In genomic region chr5:142281966-142282365, GRCh38 we compare ENCODE assay signal across 18 cellular contexts.
"Had no signal": no experiment of that assay in that cellular context is flagged by ENCODE, and none has a peak within 500 bp of the region (broad histone marks: within the 10 kb centered on the region; RNA-seq: fewer than 3 reads in every experiment).

No MANE protein-coding gene starts in this region.

- H3K27ac Mint-ChIP-seq: activated naive CD4-positive, alpha-beta T cell treated with anti-CD3 and anti-CD28 coated beads, Interleukin-2, amount 50 U/mL, for 24 hours; dendritic cell treated with granulocyte-macrophage colony-stimulating factor and Interleukin-4, amounts not matched to agents 40 ng/mL and 50 ng/mL, for 4 days; mesothelial cell of epicardium; natural killer cell treated with Interleukin-12 subunit alpha and Interleukin-12 subunit beta and Interleukin-15 and Interleukin-18, amount 100 ng/mL, for 72 hours; stimulated activated naive CD8-positive, alpha-beta T cell treated with anti-CD3 and anti-CD28 coated beads, Interleukin-15, Interleukin-2, amounts not matched to agents 100 ng/mL and 50 ng/mL, for 24 hours; T-helper 17 cell had no signal

- ATAC-seq: natural killer cell treated with Interleukin-12 subunit alpha and Interleukin-12 subunit beta and Interleukin-15 and Interleukin-18, amount 100 ng/mL, for 72 hours; T-helper 17 cell had no signal

- H3K27me3 ChIP-seq: tibial nerve, vagina had no signal

- H3K36me3 Mint-ChIP-seq: activated naive CD4-positive, alpha-beta T cell treated with anti-CD3 and anti-CD28 coated beads, Interleukin-2, amount 50 U/mL, for 24 hours; mesothelial cell of epicardium; natural killer cell treated with Interleukin-12 subunit alpha and Interleukin-12 subunit beta and Interleukin-15 and Interleukin-18, amount 100 ng/mL, for 72 hours had no signal

- H3K27me3 Mint-ChIP-seq: activated naive CD4-positive, alpha-beta T cell treated with anti-CD3 and anti-CD28 coated beads, Interleukin-2, amount 50 U/mL, for 24 hours; natural killer cell treated with Interleukin-12 subunit alpha and Interleukin-12 subunit beta and Interleukin-15 and Interleukin-18, amount 100 ng/mL, for 72 hours; stimulated activated naive CD8-positive, alpha-beta T cell treated with anti-CD3 and anti-CD28 coated beads, Interleukin-15, Interleukin-2, amounts not matched to agents 100 ng/mL and 50 ng/mL, for 24 hours; T-helper 17 cell had no signal

- H3K27ac ChIP-seq: tibial nerve, vagina, VCaP had no signal

- H3K4me3 Mint-ChIP-seq: activated naive CD4-positive, alpha-beta T cell treated with anti-CD3 and anti-CD28 coated beads, Interleukin-2, amount 50 U/mL, for 24 hours; dendritic cell treated with granulocyte-macrophage colony-stimulating factor and Interleukin-4, amounts not matched to agents 40 ng/mL and 50 ng/mL, for 4 days; mesothelial cell of epicardium; natural killer cell treated with Interleukin-12 subunit alpha and Interleukin-12 subunit beta and Interleukin-15 and Interleukin-18, amount 100 ng/mL, for 72 hours; stimulated activated naive CD8-positive, alpha-beta T cell treated with anti-CD3 and anti-CD28 coated beads, Interleukin-15, Interleukin-2, amounts not matched to agents 100 ng/mL and 50 ng/mL, for 24 hours; T-helper 17 cell had no signal

- H3K9me3 Mint-ChIP-seq: activated naive CD4-positive, alpha-beta T cell treated with anti-CD3 and anti-CD28 coated beads, Interleukin-2, amount 50 U/mL, for 24 hours; dendritic cell treated with granulocyte-macrophage colony-stimulating factor and Interleukin-4, amounts not matched to agents 40 ng/mL and 50 ng/mL, for 4 days; mesothelial cell of epicardium; natural killer cell treated with Interleukin-12 subunit alpha and Interleukin-12 subunit beta and Interleukin-15 and Interleukin-18, amount 100 ng/mL, for 72 hours; stimulated activated naive CD8-positive, alpha-beta T cell treated with anti-CD3 and anti-CD28 coated beads, Interleukin-15, Interleukin-2, amounts not matched to agents 100 ng/mL and 50 ng/mL, for 24 hours had no signal

- DNase-seq: activated CD4-positive, alpha-beta T cell treated with anti-CD3 and anti-CD28 coated beads for 1 hour; activated CD4-positive, alpha-beta T cell treated with anti-CD3 and anti-CD28 coated beads, Interleukin-2, amount 50 U/mL, for 4 hours; activated gamma-delta T cell; effector CD8-positive, alpha-beta T cell; foreskin melanocyte; kidney glomerular epithelial cell; retina; stimulated activated CD4-positive, alpha-beta T cell treated with anti-CD3 and anti-CD28 coated beads, Interleukin-12 subunit alpha, Interleukin-12 subunit beta, amount 100 ng/mL, for 4 hours; stimulated activated CD4-positive, alpha-beta T cell treated with anti-CD3 and anti-CD28 coated beads, Interleukin-1b, Interleukin-23, amount 100 ng/mL, for 48 hours; T-helper 17 cell had no signal

- H3K4me3 ChIP-seq: tibial nerve, vagina had no signal

- H3K4me1 Mint-ChIP-seq: activated naive CD4-positive, alpha-beta T cell treated with anti-CD3 and anti-CD28 coated beads, Interleukin-2, amount 50 U/mL, for 24 hours had no signal

- H3K9me3 ChIP-seq: tibial nerve, vagina had no signal

- H3K36me3 ChIP-seq: tibial nerve, vagina had no signal
